ENCODE assay signal across 23 cellular contexts in the genomic region with DNA sequence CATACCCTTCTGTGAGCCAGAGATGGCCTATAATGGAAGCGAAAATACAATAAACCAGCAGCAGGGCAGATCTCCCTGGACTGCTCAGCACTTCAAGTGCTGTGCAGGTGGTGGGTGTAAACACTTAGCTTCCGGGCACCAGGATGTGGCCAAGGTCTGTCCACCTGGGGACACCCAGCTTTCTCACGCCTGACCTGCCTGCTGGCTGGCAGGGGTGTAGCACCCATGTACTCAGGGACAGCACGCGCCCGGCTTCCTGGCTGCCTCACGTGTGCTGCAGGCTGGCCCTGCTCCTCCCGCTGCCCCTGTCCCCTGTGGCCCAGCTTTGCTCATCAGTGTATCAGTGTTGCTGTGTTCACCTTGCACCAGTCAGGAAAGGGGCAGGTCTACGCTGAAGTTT.
DNase-seq lines count a peak whose midpoint lies in the region; ATAC-seq and TF ChIP-seq lines count a peak whose summit lies in the region.
"Had no signal": no experiment of that assay in that cellular context is flagged by ENCODE, and none has a peak within 500 bp of the region (broad histone marks: within the 10 kb centered on the region; RNA-seq: fewer than 3 reads in every experiment).

No MANE protein-coding gene starts in this region.

- H3K4ac ChIP-seq in mesendoderm (ENCODE audit: low read depth, low read length), result no peak overlapping the region

- peak in 3 of 7 experiments; percentile 35 to 56 (median 54) for TF ChIP-seq CTCF in body of pancreas (IDR thresholded peaks at IDR 0.05)

- ATAC-seq in body of pancreas (peak; percentile 82), sciatic nerve (peak; percentile 31)
- ATAC-seq: heart right ventricle; left cardiac atrium; naive thymus-derived CD4-positive, alpha-beta T cell; SK-N-SH treated with all-trans-retinoic acid at 6 μM for 48 hours had no signal

- H4K5ac ChIP-seq in mesendoderm (ENCODE audit: low read length), result no peak overlapping the region

- H3K23ac ChIP-seq in mesendoderm (ENCODE audit: low read length), result no peak overlapping the region

- peaks cover 14% of the 10 kb centered on the region for H3K4me1 ChIP-seq in body of pancreas
- no peaks in the 10 kb centered on the region for H3K4me1 ChIP-seq in HAP-1
- peaks cover 4% of the 10 kb centered on the region for H3K4me1 ChIP-seq in mesendoderm (ENCODE audit: control insufficient read depth, low read depth, low read length)
- H3K4me1 ChIP-seq: esophagus squamous epithelium, heart right ventricle had no signal

- intact Hi-C loops in body of pancreas (cut with DNase I) (no loop called here), sciatic nerve (cut with DNase I) (no loop called here)

- H3K9me3 ChIP-seq in body of pancreas (no peaks in the 10 kb centered on the region), HAP-1 (no peaks in the 10 kb centered on the region)
- H3K9me3 ChIP-seq: esophagus squamous epithelium, heart right ventricle had no signal

- H3K36me3 ChIP-seq in body of pancreas (replicated peaks in 1 of 2; ENCODE audit: insufficient read depth in 1 of 2, low read depth in 2 of 2) (no peaks in the 10 kb centered on the region), HAP-1 (replicated peaks) (no peaks in the 10 kb centered on the region), mesendoderm (ENCODE audit: control insufficient read depth, insufficient read depth, low read length) (no peaks in the 10 kb centered on the region)
- H3K36me3 ChIP-seq: esophagus squamous epithelium, heart right ventricle had no signal

- no peak overlapping the region for H2AK5ac ChIP-seq in mesendoderm (ENCODE audit: low read length)

- H4K8ac ChIP-seq in mesendoderm (ENCODE audit: low read depth, low read length), result no peak overlapping the region

- no peaks in the 10 kb centered on the region for H3K27me3 ChIP-seq in body of pancreas
- H3K27me3 ChIP-seq in HAP-1 (ENCODE audit: low read depth), result 0 out of 2 replicates have a peak, but pooled peaks cover 3% of the 10 kb centered on the region
- no peaks in the 10 kb centered on the region for H3K27me3 ChIP-seq in mesendoderm (ENCODE audit: insufficient read depth, low read length, poor library complexity)

- H3K79me1 ChIP-seq in mesendoderm (ENCODE audit: low read length), result no peaks in the 10 kb centered on the region

- no peak overlapping the region for H3K4me3 ChIP-seq in body of pancreas
- H3K4me3 ChIP-seq in HAP-1, result no peak overlapping the region
- H3K4me3 ChIP-seq in mesendoderm (ENCODE audit: low read length), result no peak overlapping the region
- H3K4me3 ChIP-seq: esophagus squamous epithelium, heart right ventricle had no signal

- H2BK5ac ChIP-seq in mesendoderm (ENCODE audit: low read length), result no peak overlapping the region

- no peak overlapping the region for H3K56ac ChIP-seq in mesendoderm (ENCODE audit: low read length)

- DNase-seq in DMS 273 (lab: John Stamatoyannopoulos, UW; ENCODE audit: unreplicated experiment) (peak; percentile 22), DMS 273 treated with DMSO at 0.1 percent for 48 hours (lab: John Stamatoyannopoulos, UW) (no peak), NCI-H510A (lab: John Stamatoyannopoulos, UW) (peak; percentile 77), body of pancreas (peak; percentile 40 to 90 (median 82)), sciatic nerve (ENCODE audit: low spot score) (no peak), HAP-1 (ENCODE audit: low spot score in 2 of 2) (no peak), mesendoderm (no peak)
- DNase-seq in activated CD4-positive, alpha-beta T cell treated with anti-CD3 and anti-CD28 coated beads for 1 hour, result no peak
- DNase-seq: activated CD4-positive, alpha-beta T cell treated with anti-CD3 and anti-CD28 coated beads for 48 hours; activated gamma-delta T cell; activated naive CD8-positive, alpha-beta T cell treated with anti-CD3 and anti-CD28 coated beads, Interleukin-2, amount 10 ng/mL, durations not matched to agents 7 days and 5 days; activated T-cell treated with anti-CD3 and anti-CD28 coated beads, Interleukin-2, amount 50 U/mL, for 24 hours; Calu3; caudate nucleus; esophagus squamous epithelium; foreskin melanocyte; heart right ventricle; left cardiac atrium; naive thymus-derived CD4-positive, alpha-beta T cell; NCI-H1105 treated with DMSO at 0.1 percent for 48 hours; NCI-H2081 treated with DMSO at 0.1 percent for 48 hours had no signal

- H2BK120ac ChIP-seq in mesendoderm (ENCODE audit: low read depth, low read length), result no peak overlapping the region

- H3K27ac ChIP-seq in body of pancreas, result peak overlapping the region in 2 of 4 donors; percentile 12 to 75
- H3K27ac ChIP-seq in mesendoderm (ENCODE audit: low read depth, low read length), result no peak overlapping the region
- H3K27ac ChIP-seq: 22Rv1, esophagus squamous epithelium, heart right ventricle had no signal

- no peak overlapping the region for H3K18ac ChIP-seq in mesendoderm (ENCODE audit: low read length)

- WGBS in body of pancreas, 2 donors, result 51 to 70% methylated on average over 6 to 9 of the region's 9 CpGs
- no CpG with 5 or more reads among the region's 9 CpGs for WGBS in mesendoderm (ENCODE audit: extremely low coverage, insufficient coverage, low lambda C conversion rate)

- peak in 1 of 3 donors; percentile 16 for TF ChIP-seq POLR2A in body of pancreas (IDR thresholded peaks at IDR 0.05)

- H3K4me2 ChIP-seq in mesendoderm (ENCODE audit: low read length), result no peak overlapping the region

- H3K79me2 ChIP-seq in mesendoderm (ENCODE audit: control insufficient read depth, insufficient read depth, low read length), result no peaks in the 10 kb centered on the region

- H3K9ac ChIP-seq in mesendoderm (ENCODE audit: low read length), result no peak overlapping the region

- H2BK15ac ChIP-seq in mesendoderm (replicated peaks; ENCODE audit: low read depth), result no peak overlapping the region

- in situ Hi-C loops in HAP-1 (cut with MboI; ENCODE audit: low sequenced_read_pairs), result no loop called here

Comparison
In these comparisons a context has a peak if more than half of its experiments do, and no peak if none do; other contexts are left out.
1. DNase-seq: peak in DMS 273 (single experiment), NCI-H510A (single experiment) and body of pancreas (4 of 4); none in DMS 273 treated with DMSO at 0.1 percent for 48 hours (single experiment), sciatic nerve (single experiment), HAP-1 (0 of 2), mesendoderm (single experiment) and activated CD4-positive, alpha-beta T cell treated with anti-CD3 and anti-CD28 coated beads for 1 hour (single experiment).